ENCODE assay signal across 8 cellular contexts in genomic region chr6:116531675-116532570, GRCh38. TPM values are rescaled to one million over a fixed set of nuclear protein-coding genes. Genes with fewer than 3 reads are reported as not detected.
DNase-seq lines count a peak whose midpoint lies in the region; ATAC-seq and TF ChIP-seq lines count a peak whose summit lies in the region.

No MANE protein-coding gene starts in this region.

- H4K20me1 ChIP-seq in PC-9 (ENCODE audit: insufficient read depth): no peaks in the 10 kb centered on the region

- no peak overlapping the region for H2AFZ ChIP-seq in PC-9

- no peaks in the 10 kb centered on the region for H3F3A ChIP-seq in PC-9 (ENCODE audit: insufficient read depth, low read depth)

- no peak for TF ChIP-seq POLR2A in vagina (IDR thresholded peaks at IDR 0.05)

- H3K36me3 ChIP-seq in PC-9 (ENCODE audit: low read depth) (no peaks in the 10 kb centered on the region), vagina (no peaks in the 10 kb centered on the region)

- BruUV-seq in PC-9 (replicated peaks; lab: Mats Ljungman, UMichigan): no TSS peak

- H3K79me2 ChIP-seq in PC-9 (ENCODE audit: low read depth): no peaks in the 10 kb centered on the region

- no peaks in the 10 kb centered on the region for H3K9me2 ChIP-seq in PC-9 (ENCODE audit: insufficient read depth)

- CTCF ChIA-PET in PC-9 (lab: Charles Lee): no interaction called here

- H3K4me2 ChIP-seq in PC-9: no peak overlapping the region

- H3K4me1 ChIP-seq in PC-9 (replicated peaks; ENCODE audit: insufficient read depth) (no peaks in the 10 kb centered on the region; the same call in 1 of the 2 replicates), vagina (no peaks in the 10 kb centered on the region)

- H3K27ac ChIP-seq in PC-9 (no peak overlapping the region), vagina (no peak overlapping the region)

- no peaks in the 10 kb centered on the region for H3K9me3 ChIP-seq in PC-9 (ENCODE audit: insufficient read depth, low read depth)
- H3K9me3 ChIP-seq in vagina: no peaks in the 10 kb centered on the region

- DNase-seq in Caki2 (ENCODE audit: low read depth) (peak; percentile 37), PC-9 (peak; percentile 47 to 54), activated T-cell treated with anti-CD3 and anti-CD28 coated beads for 48 hours (ENCODE audit: low read depth) (peak; percentile 25), fibroblast of the aortic adventitia (ENCODE audit: low read depth) (peak; percentile 87), omental fat pad (ENCODE audit: low spot score) (peak; percentile 50), vagina (ENCODE audit: extremely low spot score in 2 of 2) (no peak)

- POLR2A ChIA-PET in PC-9 (lab: Charles Lee; ENCODE audit: unreplicated experiment): no interaction called here

- intact Hi-C loops in PC-9 (cut with micrococcal nuclease; ENCODE audit: unreplicated experiment): loop anchor here (1.0 to 10.0 kb wide), 2 partner anchors 245 to 313 kb away; no protein-coding TSS in a partner anchor
- intact Hi-C loops in vagina (cut with DNase I): loop anchor here (5.0 kb wide), 1 partner anchor 245 kb away; no protein-coding TSS in a partner anchor

- ATAC-seq in GM19397 (IDR thresholded peaks at IDR 0.05; ENCODE audit: unreplicated experiment): peak; percentile 59
- ATAC-seq in HG03565 (IDR thresholded peaks at IDR 0.05; ENCODE audit: unreplicated experiment): peak; percentile 72
- ATAC-seq in omental fat pad (ENCODE audit: low FRiP score): peak; percentile 87

- peak; percentile 91 for TF ChIP-seq CTCF in PC-9 (conservative IDR thresholded peaks at IDR 0.05)
- peak; percentile 80 for TF ChIP-seq CTCF in fibroblast of the aortic adventitia (IDR thresholded peaks at IDR 0.05; ENCODE audit: insufficient read depth, low read length)
- peak in 1 of 3 donors; percentile 20 for TF ChIP-seq CTCF in omental fat pad (IDR thresholded peaks at IDR 0.05)
- peak; percentile 35 to 80 (median 71) for TF ChIP-seq CTCF in vagina (IDR thresholded peaks at IDR 0.05)

- in situ Hi-C loops in Caki2 (cut with HindIII; ENCODE audit: low pct_unique_long_range_greater_than_20kb, low sequenced_read_pairs): no loop called here

- H3K4me3 ChIP-seq in PC-9 (no peak overlapping the region), fibroblast of the aortic adventitia (ENCODE audit: low read depth, low read length) (no peak overlapping the region), vagina (no peak overlapping the region)

- H3K27me3 ChIP-seq in PC-9 (ENCODE audit: insufficient read depth, low read depth): no peaks in the 10 kb centered on the region
- no peaks in the 10 kb centered on the region for H3K27me3 ChIP-seq in vagina

RNA-seq across cellular contexts. Expression of gene TRAPPC3L, which starts 13.6 kb away (rescaled TPM):
- not detected in 2 replicates for total RNA-seq in Caki2 (2014; rRNA removed; shearing (Covaris generic); ENCODE audit: low replicate concordance)
- total RNA-seq in PC-9 (2021): not detected in 2 replicates
- total RNA-seq in fibroblast of the aortic adventitia (ENCODE audit: low replicate concordance): 0.45 TPM in 1 of 2 replicates, not detected in the other
- under 1 TPM in 1 of 4 donors, not detected in 3; 0.63 TPM for total RNA-seq in omental fat pad
- total RNA-seq in vagina: not detected

RNA-seq across cellular contexts. Expression of gene CALHM5, which starts 20.5 kb away (rescaled TPM):
- total RNA-seq in Caki2 (2014; rRNA removed; shearing (Covaris generic); ENCODE audit: low replicate concordance): 3.0 and 3.2 TPM in 2 replicates
- total RNA-seq in PC-9 (2021) (not detected in 2 replicates), fibroblast of the aortic adventitia (ENCODE audit: low replicate concordance) (6.8 and 8.2 TPM in 2 replicates), omental fat pad (1 to 10 TPM in 3 of 4 donors, under 1 TPM in 1; 0.48 to 6.0 (median 1.4) TPM), vagina (2.2 TPM)

RNA-seq across cellular contexts. Expression of gene CALHM4, which starts 21.6 kb away (rescaled TPM):
- total RNA-seq in Caki2 (2014; rRNA removed; shearing (Covaris generic); ENCODE audit: low replicate concordance): not detected in 2 replicates
- total RNA-seq in PC-9 (2021) (not detected in 2 replicates), fibroblast of the aortic adventitia (ENCODE audit: low replicate concordance) (not detected in 2 replicates), omental fat pad (not detected), vagina (not detected)

RNA-seq across cellular contexts. Expression of gene RWDD1, which starts 39.4 kb away (rescaled TPM):
- 8.3 and 38.0 TPM in 2 replicates for total RNA-seq in Caki2 (2014; rRNA removed; shearing (Covaris generic); ENCODE audit: low replicate concordance)
- 21.5 and 22.9 TPM in 2 replicates for total RNA-seq in PC-9 (2021)
- 66.9 and 76.7 TPM in 2 replicates for total RNA-seq in fibroblast of the aortic adventitia (ENCODE audit: low replicate concordance)
- 10 to 100 TPM; 28.2 to 44.7 (median 40.2) TPM for total RNA-seq in omental fat pad
- total RNA-seq in vagina: 37.8 TPM

Comparison
In these comparisons a context has a peak if more than half of its experiments do, and no peak if none do; other contexts are left out.
1. DNase-seq: peak in Caki2 (single experiment), PC-9 (2 of 2), activated T-cell treated with anti-CD3 and anti-CD28 coated beads for 48 hours (single experiment), fibroblast of the aortic adventitia (single experiment) and omental fat pad (single experiment); none in vagina (0 of 2).
2. Peak in every context shown above with its lines, with median percentiles within 50 percentile points of each other: ATAC-seq.